ENCODE assay signal across 24 cellular contexts in genomic region chr2:55296393-55296792, GRCh38. TPM values are rescaled to one million over a fixed set of nuclear protein-coding genes. Genes with fewer than 3 reads are reported as not detected.
DNase-seq lines count a peak whose midpoint lies in the region; ATAC-seq, FAIRE-seq and TF ChIP-seq lines count a peak whose summit lies in the region.
"Had no signal": no experiment of that assay in that cellular context is flagged by ENCODE, and none has a peak within 500 bp of the region (broad histone marks: within the 10 kb centered on the region; RNA-seq: fewer than 3 reads in every experiment).

No MANE protein-coding gene starts in this region.

- peak; percentile 57 for FAIRE-seq in GM12892 (lab: Jason Lieb, UNC)

- H3K4me1 ChIP-seq in gastrocnemius medialis = no peaks in the 10 kb centered on the region
- H3K4me1 ChIP-seq: BLaER1 treated with 17β-estradiol and CSF1 and Interleukin-3, amounts not matched to agents 10 nM and 100 nM; prostate gland; vagina had no signal

- peaks cover 0 to 12% of the 10 kb centered on the region in 2 donors for H3K36me3 ChIP-seq in gastrocnemius medialis
- H3K36me3 ChIP-seq: prostate gland had no signal

- TF ChIP-seq POLR2A in GM12892 (IDR thresholded peaks at IDR 0.05; ENCODE audit: low read depth, low read length) (no peak), gastrocnemius medialis (IDR thresholded peaks at IDR 0.05) (no peak)

- intact Hi-C loops in gastrocnemius medialis (cut with DNase I; ENCODE audit: low total_unique reads) = no loop called here

- no peaks in the 10 kb centered on the region for H3K27me3 ChIP-seq in gastrocnemius medialis
- H3K27me3 ChIP-seq: BLaER1 treated with 17β-estradiol and CSF1 and Interleukin-3, amounts not matched to agents 10 nM and 100 nM; neutrophil; vagina had no signal

- DNase-seq in GM12892 (ENCODE audit: insufficient read length) (no peak), HuH-7.5 (ENCODE audit: low spot score) (no peak), AG20443 (ENCODE audit: low spot score) (no peak), gastrocnemius medialis (no peak), GM03348 (ENCODE audit: low spot score) (no peak)
- DNase-seq: ACHN; activated naive CD4-positive, alpha-beta T cell treated with Interleukin-2 at 50 U/mL for 16 hours; activated T-cell treated with anti-CD3 and anti-CD28 coated beads, Interleukin-2, amount 50 U/mL, for 24 hours; amniotic stem cell; Karpas-422; kidney; NCI-H187; OCI-M1; stimulated activated CD4-positive, alpha-beta T cell treated with anti-CD3 and anti-CD28 coated beads, Interleukin-1b, Interleukin-23, amount 100 ng/mL, for 48 hours had no signal

- no peak overlapping the region for H3K27ac ChIP-seq in gastrocnemius medialis
- H3K27ac ChIP-seq: BLaER1 treated with 17β-estradiol and CSF1 and Interleukin-3, amounts not matched to agents 10 nM and 100 nM; neutrophil; prostate gland; skin epidermis; vagina had no signal

- in situ Hi-C loops in gastrocnemius medialis (cut with MboI; ENCODE audit: low sequenced_read_pairs in 4 of 4) = no loop called here

- no peaks in the 10 kb centered on the region for H3K9me3 ChIP-seq in gastrocnemius medialis
- H3K9me3 ChIP-seq: BLaER1 treated with 17β-estradiol and CSF1 and Interleukin-3, amounts not matched to agents 10 nM and 100 nM; neutrophil; prostate gland; vagina had no signal

- H3K4me3 ChIP-seq in gastrocnemius medialis = no peak overlapping the region
- H3K4me3 ChIP-seq: BLaER1 treated with 17β-estradiol and CSF1 and Interleukin-3, amounts not matched to agents 10 nM and 100 nM; lung; prostate gland; skin epidermis; vagina had no signal

- TF ChIP-seq CTCF in gastrocnemius medialis (IDR thresholded peaks at IDR 0.05 in 4 of 5, conservative IDR thresholded peaks at IDR 0.05 in 1 of 5) = no peak

- ATAC-seq in GM19023 (IDR thresholded peaks at IDR 0.05; ENCODE audit: unreplicated experiment) = peak; percentile 71
- peak; percentile 44 for ATAC-seq in HG02678 (IDR thresholded peaks at IDR 0.05; ENCODE audit: unreplicated experiment)
- ATAC-seq in HG03469 (IDR thresholded peaks at IDR 0.05; ENCODE audit: unreplicated experiment) = peak; percentile 37
- ATAC-seq in gastrocnemius medialis = no peak
- ATAC-seq: stimulated activated memory B cell treated with anti-CD40 and anti-IgM and Interleukin-4, amounts not matched to agents 10 μg/mL and 1 μg/mL and 100 μg/mL, for 72 hours had no signal

RNA-seq across cellular contexts. Expression of gene MTIF2, which starts 27.4 kb away (rescaled TPM):
- polyA plus RNA-seq in GM12892 (2012; ENCODE audit: missing spikeins) = 40.4 TPM
- 10 to 100 TPM; 23.0 to 42.5 (median 34.7) TPM for total RNA-seq in gastrocnemius medialis

Comparison
In these comparisons a context has a peak if more than half of its experiments do, and no peak if none do; other contexts are left out.
1. ATAC-seq: peak in GM19023 (single experiment), HG02678 (single experiment) and HG03469 (single experiment); none in gastrocnemius medialis (0 of 2).